ENCODE assay signal across 17 cellular contexts in the genomic region with DNA sequence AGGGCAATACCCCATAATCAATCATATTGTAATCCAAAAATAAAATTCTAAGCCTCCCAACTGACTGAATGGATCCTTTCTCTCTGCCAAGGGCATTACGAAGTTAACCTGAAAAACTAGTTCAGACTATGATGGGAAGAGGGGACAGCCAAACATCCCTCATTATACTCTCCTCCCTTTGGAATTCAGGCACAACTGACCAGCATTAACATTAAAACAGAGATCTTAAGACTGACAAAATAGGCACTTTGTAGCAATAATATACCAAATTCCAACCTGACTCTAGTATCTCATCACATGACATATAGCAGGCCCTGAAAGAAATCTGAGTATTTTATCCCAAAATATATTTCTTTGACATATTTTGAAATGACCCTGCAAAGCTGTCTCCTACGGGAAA. TPM values are rescaled to one million over a fixed set of nuclear protein-coding genes. Genes with fewer than 3 reads are reported as not detected.
DNase-seq lines count a peak whose midpoint lies in the region; ATAC-seq and TF ChIP-seq lines count a peak whose summit lies in the region.
"Had no signal": no experiment of that assay in that cellular context is flagged by ENCODE, and none has a peak within 500 bp of the region (broad histone marks: within the 10 kb centered on the region; RNA-seq: fewer than 3 reads in every experiment).

No MANE protein-coding gene starts in this region.

- H3K4me3 Mint-ChIP-seq in endodermal cell = peak overlapping the region; percentile 93
- H3K4me3 Mint-ChIP-seq: CD4-positive, alpha-beta memory T cell; HFFc6; IgD-negative memory B cell had no signal

- H4K20me1 ChIP-seq in osteoblast (ENCODE audit: insufficient read depth, low read length) = no peaks in the 10 kb centered on the region

- no peak overlapping the region for H3K23ac ChIP-seq in mesendoderm (ENCODE audit: low read length)

- peak overlapping the region; percentile 99 for H3K27ac Mint-ChIP-seq in endodermal cell
- H3K27ac Mint-ChIP-seq: CD4-positive, alpha-beta memory T cell; HFFc6; IgD-negative memory B cell had no signal

- H3K79me2 ChIP-seq in mesendoderm (ENCODE audit: control insufficient read depth, insufficient read depth, low read length) (peaks cover 5% of the 10 kb centered on the region), osteoblast (ENCODE audit: insufficient read depth, low read length) (no peaks in the 10 kb centered on the region)

- no peak overlapping the region for H3K4ac ChIP-seq in mesendoderm (ENCODE audit: low read depth, low read length)

- H3K4me3 ChIP-seq in HUES6 (ENCODE audit: low read depth, low read length) (peak overlapping the region; percentile 44), endodermal cell (ENCODE audit: low read length) (peak overlapping the region; percentile 77), mesendoderm (ENCODE audit: low read length) (no peak overlapping the region), osteoblast (ENCODE audit: insufficient read depth, low read length) (no peak overlapping the region)
- H3K4me3 ChIP-seq: A549 had no signal

- H3K4me1 ChIP-seq in HUES6 (ENCODE audit: control insufficient read depth, insufficient read depth, low read length) (peaks cover 55% of the 10 kb centered on the region), endodermal cell (ENCODE audit: control insufficient read depth, insufficient read depth, low read length) (peaks cover 12% of the 10 kb centered on the region), mesendoderm (ENCODE audit: control insufficient read depth, low read depth, low read length) (peaks cover 16% of the 10 kb centered on the region), osteoblast (ENCODE audit: insufficient read depth, low read length) (no peaks in the 10 kb centered on the region)
- H3K4me1 ChIP-seq: A549, BE2C had no signal

- H3K4me2 ChIP-seq in mesendoderm (ENCODE audit: low read length) (no peak overlapping the region), osteoblast (ENCODE audit: insufficient read depth, low read length) (no peak overlapping the region)
- H3K4me2 ChIP-seq: A549 had no signal

- H3K79me1 ChIP-seq in mesendoderm (ENCODE audit: low read length) = no peaks in the 10 kb centered on the region

- H4K8ac ChIP-seq in mesendoderm (ENCODE audit: low read depth, low read length) = no peak overlapping the region

- TF ChIP-seq CTCF in endodermal cell (conservative IDR thresholded peaks at IDR 0.05) (no peak), osteoblast (IDR thresholded peaks at IDR 0.05; ENCODE audit: extremely low read depth, low read depth, low read length) (no peak)

- ATAC-seq in GM19023 (IDR thresholded peaks at IDR 0.05; ENCODE audit: unreplicated experiment) = no peak
- ATAC-seq: A549 had no signal

- DNase-seq in endodermal cell (no peak), mesendoderm (no peak), osteoblast (ENCODE audit: insufficient read length, low spot score, missing footprints) (no peak)
- DNase-seq in activated CD4-positive, alpha-beta T cell treated with anti-CD3 and anti-CD28 coated beads, Interleukin-2, amount 50 U/mL, for 1 hour = no peak
- DNase-seq: BE2C; CD4-positive, alpha-beta memory T cell; DMS153; DMS79 treated with DMSO at 0.1 percent for 48 hours; EL; H7; HFFc6 had no signal

- peak overlapping the region; percentile 84 for H2BK5ac ChIP-seq in mesendoderm (ENCODE audit: low read length)

- H4K5ac ChIP-seq in mesendoderm (ENCODE audit: low read length) = peak overlapping the region; percentile 56

- peaks cover 56% of the 10 kb centered on the region for H3K4me1 Mint-ChIP-seq in endodermal cell
- H3K4me1 Mint-ChIP-seq: CD4-positive, alpha-beta memory T cell; IgD-negative memory B cell had no signal

- H3K9ac ChIP-seq in HUES6 (ENCODE audit: low read length) = peak overlapping the region; percentile 96
- no peak overlapping the region for H3K9ac ChIP-seq in endodermal cell (ENCODE audit: extremely low read depth, low read length, poor library complexity, severe bottlenecking)
- H3K9ac ChIP-seq in mesendoderm (ENCODE audit: low read length) = peak overlapping the region; percentile 46

- no peaks in the 10 kb centered on the region for H3K27me3 Mint-ChIP-seq in endodermal cell (ENCODE audit: insufficient read depth)

- peak overlapping the region; percentile 99 for H3K27ac ChIP-seq in HUES6 (ENCODE audit: low read depth, low read length)
- no peak overlapping the region for H3K27ac ChIP-seq in endodermal cell (ENCODE audit: low read depth, low read length)
- peak overlapping the region; percentile 62 for H3K27ac ChIP-seq in mesendoderm (ENCODE audit: low read depth, low read length)
- H3K27ac ChIP-seq in osteoblast (ENCODE audit: low read depth, low read length) = no peak overlapping the region
- H3K27ac ChIP-seq: A549, C4-2B, HL-60 had no signal

- no peak overlapping the region for H2AK5ac ChIP-seq in mesendoderm (ENCODE audit: low read length)

- H3K36me3 ChIP-seq in HUES6 (ENCODE audit: control insufficient read depth, insufficient read depth, low read length) (peaks cover 10% of the 10 kb centered on the region), endodermal cell (ENCODE audit: control insufficient read depth, insufficient read depth, low read length) (no peaks in the 10 kb centered on the region), mesendoderm (ENCODE audit: control insufficient read depth, insufficient read depth, low read length) (no peaks in the 10 kb centered on the region), osteoblast (ENCODE audit: insufficient read depth, low read length) (no peaks in the 10 kb centered on the region)
- H3K36me3 ChIP-seq: BE2C had no signal

- H3K9me3 Mint-ChIP-seq in endodermal cell = no peaks in the 10 kb centered on the region
- H3K9me3 Mint-ChIP-seq: CD4-positive, alpha-beta memory T cell; HFFc6; IgD-negative memory B cell had no signal

- H2AFZ ChIP-seq in osteoblast (ENCODE audit: low read length) = no peak overlapping the region

- WGBS in endodermal cell (ENCODE audit: insufficient coverage in 1 of 2, insufficient read length in 1 of 2), 2 experiments = 59 to 83% methylated on average over 1 to 2 of the region's 2 CpGs
- WGBS in mesendoderm (ENCODE audit: extremely low coverage, insufficient coverage, low lambda C conversion rate) = no CpG with 5 or more reads among the region's 2 CpGs

- no peaks in the 10 kb centered on the region for H3K27me3 ChIP-seq in HUES6 (ENCODE audit: control insufficient read depth, insufficient read depth, low read length)
- H3K27me3 ChIP-seq in endodermal cell (ENCODE audit: control insufficient read depth, insufficient read depth, low read length, poor library complexity, severe bottlenecking) = no peaks in the 10 kb centered on the region
- H3K27me3 ChIP-seq in mesendoderm (ENCODE audit: insufficient read depth, low read length, poor library complexity) = no peaks in the 10 kb centered on the region
- no peaks in the 10 kb centered on the region for H3K27me3 ChIP-seq in osteoblast (ENCODE audit: insufficient read depth, low read length)
- H3K27me3 ChIP-seq: BE2C had no signal

- H2BK15ac ChIP-seq in mesendoderm (replicated peaks; ENCODE audit: low read depth) = no peak overlapping the region

- H3K36me3 Mint-ChIP-seq in endodermal cell (ENCODE audit: low read depth) = peaks cover 7% of the 10 kb centered on the region
- H3K36me3 Mint-ChIP-seq: CD4-positive, alpha-beta memory T cell; IgD-negative memory B cell had no signal

- no peaks in the 10 kb centered on the region for H3K9me3 ChIP-seq in HUES6 (ENCODE audit: control insufficient read depth, insufficient read depth, low read depth, low read length)
- no peaks in the 10 kb centered on the region for H3K9me3 ChIP-seq in endodermal cell (ENCODE audit: control insufficient read depth, low read length)
- H3K9me3 ChIP-seq in osteoblast (ENCODE audit: low read depth, low read length) = no peaks in the 10 kb centered on the region
- H3K9me3 ChIP-seq: A549, BE2C had no signal

- no peak overlapping the region for H3K18ac ChIP-seq in mesendoderm (ENCODE audit: low read length)

- H3K56ac ChIP-seq in mesendoderm (ENCODE audit: low read length) = peak overlapping the region; percentile 89

- H2BK120ac ChIP-seq in mesendoderm (ENCODE audit: low read depth, low read length) = no peak overlapping the region

RNA-seq across cellular contexts. Expression of a gene that starts 55.0 kb away (rescaled TPM):
- total RNA-seq in endodermal cell = 1 to 10 TPM in 1 of 2 donors, under 1 TPM in 1; 0.31 to 8.8 TPM
- polyA plus RNA-seq in endodermal cell (2013, experiment 1 of 2) = 17.8 TPM
- polyA plus RNA-seq in endodermal cell (2013, experiment 2 of 2) = 27.3 TPM
- polyA plus RNA-seq in mesendoderm (2013, experiment 1 of 2) = 15.4 TPM
- polyA plus RNA-seq in mesendoderm (2013, experiment 2 of 2) = 18.2 TPM
- total RNA-seq in osteoblast = 7.6 and 16.2 TPM in 2 replicates
- polyA plus RNA-seq: CD4-positive, alpha-beta memory T cell; IgD-negative memory B cell had no signal

Comparison
In these comparisons a context has a peak if more than half of its experiments do, and no peak if none do; other contexts are left out.
1. H3K27ac ChIP-seq: peak in HUES6 (single experiment) and mesendoderm (single experiment); none in endodermal cell (single experiment) and osteoblast (single experiment).
2. H3K4me3 ChIP-seq: peak in HUES6 (single experiment) and endodermal cell (single experiment); none in mesendoderm (single experiment) and osteoblast (single experiment).